ENCODE assay signal across 10 cellular contexts in genomic region chr19:35216833-35217707, GRCh38. TPM values are rescaled to one million over a fixed set of nuclear protein-coding genes. Genes with fewer than 3 reads are reported as not detected.
DNase-seq lines count a peak whose midpoint lies in the region; ATAC-seq, FAIRE-seq and TF ChIP-seq lines count a peak whose summit lies in the region.
"Had no signal": no experiment of that assay in that cellular context is flagged by ENCODE, and none has a peak within 500 bp of the region (broad histone marks: within the 10 kb centered on the region; RNA-seq: fewer than 3 reads in every experiment).

No MANE protein-coding gene starts in this region.

- H3K79me2 ChIP-seq in OCI-LY3 (ENCODE audit: low read length), result no peaks in the 10 kb centered on the region
- H3K79me2 ChIP-seq in GM12878 (ENCODE audit: control insufficient read depth, insufficient read depth, low read length), result no peaks in the 10 kb centered on the region
- H3K79me2 ChIP-seq: parathyroid adenoma had no signal

- no peaks in the 10 kb centered on the region for H3K36me3 ChIP-seq in OCI-LY3 (replicated peaks; ENCODE audit: low read depth, low read length)
- H3K36me3 ChIP-seq in GM12878 (ENCODE audit: control insufficient read depth in 2 of 2, insufficient read depth in 2 of 2, low read length in 1 of 2), result no peaks in the 10 kb centered on the region
- no peaks in the 10 kb centered on the region for H3K36me3 ChIP-seq in spleen

- in situ Hi-C loops in GM12878 (cut with MboI), result no loop called here

- no peaks in the 10 kb centered on the region for H4K20me1 ChIP-seq in OCI-LY3 (ENCODE audit: insufficient read depth, low read length)
- H4K20me1 ChIP-seq in GM12878 (ENCODE audit: control insufficient read depth, insufficient read depth), result no peaks in the 10 kb centered on the region

- TF ChIP-seq CTCF in OCI-LY3 (IDR thresholded peaks at IDR 0.05; ENCODE audit: low read depth, low read length) (peak; percentile 72), GM12878 (IDR thresholded peaks at IDR 0.05 in 2 of 3, conservative IDR thresholded peaks at IDR 0.05 in 1 of 3; ENCODE audit: control insufficient read depth in 2 of 3, extremely low read depth in 1 of 3, insufficient read depth in 1 of 3, low read depth in 3 of 3, low read length in 3 of 3) (peak; percentile 20 to 46 (median 41); a peak in 3 of 6 replicates), spleen (IDR thresholded peaks at IDR 0.05 in 8 of 11, conservative IDR thresholded peaks at IDR 0.05 in 3 of 11) (peak in 9 of 11 experiments; percentile 14 to 57 (median 40))

- FAIRE-seq in GM12878 (lab: Jason Lieb, UNC), result no peak
- FAIRE-seq: endometrium had no signal

- ATAC-seq in GM12878, result peak; percentile 24
- no peak for ATAC-seq in HG03354 (IDR thresholded peaks at IDR 0.05; ENCODE audit: poor library complexity, severe bottlenecking, unreplicated experiment)
- no peak for ATAC-seq in HG03025 (IDR thresholded peaks at IDR 0.05; ENCODE audit: low FRiP score, unreplicated experiment)

- CTCF ChIA-PET in GM12878 (lab: Yijun Ruan, JAX), result interaction anchor here (0.6 to 3.0 kb wide), 8 partner anchors 18 to 161 kb away, joined by 3 to 22 read pairs (median 3); partner anchors contain the start of gene FXYD7

- intact Hi-C loops in GM12878 (cut with micrococcal nuclease; ENCODE audit: unreplicated experiment), result no loop called here
- intact Hi-C loops in spleen (cut with DNase I; ENCODE audit: low total_unique reads), result no loop called here

- peak; percentile 28 for DNase-seq in NCI-H748 (lab: John Stamatoyannopoulos, UW; ENCODE audit: unreplicated experiment)
- no peak for DNase-seq in NCI-H748 treated with DMSO at 0.1 percent for 48 hours (lab: John Stamatoyannopoulos, UW)
- no peak for DNase-seq in GM12878 (ENCODE audit: low read depth, low spot score)
- DNase-seq in spleen, result peak; percentile 80
- DNase-seq in SW480 (ENCODE audit: low spot score), result no peak

- SMC1A ChIA-PET in GM12878 (lab: Charles Lee; ENCODE audit: uncharacterized antibody, unreplicated experiment), result interaction anchor here (0.6 to 1.6 kb wide), 4 partner anchors 23 to 144 kb away, joined by 3 to 12 read pairs (median 3); no protein-coding TSS in a partner anchor

- no peak overlapping the region for H3K4me2 ChIP-seq in OCI-LY3 (ENCODE audit: low read length)
- H3K4me2 ChIP-seq in GM12878 (ENCODE audit: control insufficient read depth, insufficient read depth), result no peak overlapping the region

- H3K9ac ChIP-seq in OCI-LY3 (ENCODE audit: low read length), result no peak overlapping the region
- H3K9ac ChIP-seq in GM12878 (ENCODE audit: control insufficient read depth, insufficient read depth, low read length), result no peak overlapping the region
- H3K9ac ChIP-seq: parathyroid adenoma had no signal

- RAD21 ChIA-PET in GM12878 (lab: Charles Lee; ENCODE audit: unreplicated experiment), result interaction anchor here (0.6 to 3.6 kb wide), 4 partner anchors 28 to 104 kb away, joined by 3 to 17 read pairs (median 4); partner anchors contain the start of gene FXYD7

- H3K4me1 ChIP-seq in OCI-LY3 (ENCODE audit: low read length) (peaks cover 35% of the 10 kb centered on the region), GM12878 (ENCODE audit: control insufficient read depth, insufficient read depth, low read length) (peaks cover 28% of the 10 kb centered on the region), spleen (peaks cover 25 to 76% (median 45%) of the 10 kb centered on the region in 6 donors)

- no peak for TF ChIP-seq POLR2A in GM12878 (IDR thresholded peaks at IDR 0.05; ENCODE audit: low read depth, low read length)
- TF ChIP-seq POLR2A in spleen (IDR thresholded peaks at IDR 0.05), result no peak

- H3K27ac ChIP-seq in OCI-LY3 (ENCODE audit: low read length), result no peak overlapping the region
- 0 out of 2 replicates have a peak overlapping the region, but pooled peaks have one; percentile 9 for H3K27ac ChIP-seq in GM12878 (ENCODE audit: control insufficient read depth, insufficient read depth)
- peak overlapping the region in 3 of 8 donors; percentile 13 to 98 (median 88) for H3K27ac ChIP-seq in spleen
- H3K27ac ChIP-seq: parathyroid adenoma had no signal

- WGBS in GM12878 (ENCODE audit: insufficient coverage, insufficient replicate concordance, low lambda C conversion rate, missing lambda C conversion rate), result 97% methylated on average over 3 of the region's 3 CpGs
- WGBS in spleen, 5 donors, result 53 to 85% (median 66%) methylated on average over 3 of the region's 3 CpGs

- H2AFZ ChIP-seq in OCI-LY3 (ENCODE audit: low read depth, low read length) (no peak overlapping the region), GM12878 (ENCODE audit: control insufficient read depth, low read depth, low read length) (no peak overlapping the region)
- H2AFZ ChIP-seq: parathyroid adenoma had no signal

- POLR2A ChIA-PET in GM12878 (lab: Charles Lee), result interaction anchor here (0.7 to 1.0 kb wide), 2 partner anchors 36 to 228 kb away, joined by 3 to 4 read pairs; no protein-coding TSS in a partner anchor

- no TSS peak for BruUV-seq in GM12878 (replicated peaks; lab: Mats Ljungman, UMichigan)

- peak; percentile 60 for TF ChIP-seq RAD21 in GM12878 (IDR thresholded peaks at IDR 0.05; ENCODE audit: insufficient read depth, low read depth, low read length)

- H3K9me3 ChIP-seq in OCI-LY3 (ENCODE audit: insufficient read depth, low read length) (peaks cover 7% of the 10 kb centered on the region; the same call in 1 of the 2 replicates), GM12878 (replicated peaks; ENCODE audit: control insufficient read depth, insufficient read depth, low read length) (peaks cover 11% of the 10 kb centered on the region), spleen (peaks cover 0 to 18% (median 7%) of the 10 kb centered on the region in 8 donors)

- H3K4me3 ChIP-seq in OCI-LY3 (ENCODE audit: low read length) (no peak overlapping the region), GM12878 (no peak overlapping the region), spleen (no peak overlapping the region)

- TF ChIP-seq EP300 in GM12878 (IDR thresholded peaks at IDR 0.05; ENCODE audit: borderline replicate concordance in 1 of 2, control insufficient read depth in 1 of 2, low read depth in 2 of 2, low read length in 2 of 2), result no peak

- H3K27me3 ChIP-seq in OCI-LY3 (ENCODE audit: low read depth, low read length) (no peaks in the 10 kb centered on the region), GM12878 (replicated peaks in 1 of 2; ENCODE audit: control insufficient read depth in 2 of 2, insufficient read depth in 2 of 2, low read length in 1 of 2) (no peaks in the 10 kb centered on the region), spleen (replicated peaks in 1 of 7) (no peaks in the 10 kb centered on the region)

RNA-seq across cellular contexts. Expression of gene FAM187B, which starts 11.5 kb away (rescaled TPM):
- not detected in 2 replicates for total RNA-seq in GM12878 (2013; cell fraction: nucleolus; rRNA removed)
- total RNA-seq in GM12878 (2014; rRNA removed) (not detected in 2 replicates), GM12878 (2014; rRNA removed; fragmentation: Illumina TruSeq; extraction: Trizol) (not detected in 2 replicates), GM12878 (2021) (not detected in 2 replicates), spleen (under 1 TPM in 1 of 7 donors, not detected in 6; 0.51 TPM)
- not detected for polyA plus RNA-seq in GM12878 (2011; ENCODE audit: low read depth)
- polyA plus RNA-seq in GM12878 (2011; rRNA removed) (0.05 TPM in 1 of 2 replicates, not detected in the other), GM12878 (2014; fragmentation: Illumina TruSeq; extraction: Trizol) (not detected in 2 replicates), GM12878 (2014; fragmentation: Nextera tagmentation; extraction: Ambion mirVana) (not detected), GM12878 (2014; rRNA removed) (not detected in 2 replicates), GM12878 (2016; fragmentation: Nextera tagmentation; extraction: Ambion mirVana) (not detected), spleen (under 1 TPM in 2 of 3 donors, not detected in 1; 0.48 to 0.61 TPM)
- not detected in 2 replicates for polyA plus RNA-seq in GM12878 (2011; cell fraction: cytosol; rRNA removed)
- not detected in 2 replicates for polyA plus RNA-seq in GM12878 (2011; cell fraction: nucleus; rRNA removed)
- not detected in 2 replicates for polyA plus RNA-seq in GM12878 (2012)
- polyA minus RNA-seq in GM12878 (2011; rRNA and poly(A)+ RNA removed), result not detected in 2 replicates
- not detected in 2 replicates for polyA minus RNA-seq in GM12878 (2011; cell fraction: cytosol; rRNA and poly(A)+ RNA removed)
- polyA minus RNA-seq in GM12878 (2011; cell fraction: nucleus; rRNA and poly(A)+ RNA removed), result not detected in 2 replicates

RNA-seq across cellular contexts. Expression of gene LSR, which starts 31.7 kb away (rescaled TPM):
- 33.1 and 34.6 TPM in 2 replicates for total RNA-seq in GM12878 (2013; cell fraction: nucleolus; rRNA removed)
- total RNA-seq in GM12878 (2014; rRNA removed) (36.9 and 48.1 TPM in 2 replicates), GM12878 (2014; rRNA removed; fragmentation: Illumina TruSeq; extraction: Trizol) (7.5 and 14.4 TPM in 2 replicates), GM12878 (2021) (44.1 and 48.8 TPM in 2 replicates), spleen (10 to 100 TPM; 18.1 to 30.2 (median 21.6) TPM)
- 7.4 TPM for polyA plus RNA-seq in GM12878 (2011; ENCODE audit: low read depth)
- polyA plus RNA-seq in GM12878 (2011; rRNA removed) (6.1 and 24.3 TPM in 2 replicates), GM12878 (2014; fragmentation: Illumina TruSeq; extraction: Trizol) (3.3 and 12.4 TPM in 2 replicates), GM12878 (2014; fragmentation: Nextera tagmentation; extraction: Ambion mirVana) (under 1 TPM; 0.26 to 0.84 TPM), GM12878 (2014; rRNA removed) (28.3 and 37.6 TPM in 2 replicates), GM12878 (2016; fragmentation: Nextera tagmentation; extraction: Ambion mirVana) (10 to 100 TPM; 35.7 to 53.9 TPM), spleen (10 to 100 TPM; 10.9 to 17.4 (median 11.2) TPM)
- 22.8 and 24.7 TPM in 2 replicates for polyA plus RNA-seq in GM12878 (2011; cell fraction: cytosol; rRNA removed)
- 64.4 and 68.8 TPM in 2 replicates for polyA plus RNA-seq in GM12878 (2011; cell fraction: nucleus; rRNA removed)
- 20.0 and 27.4 TPM in 2 replicates for polyA plus RNA-seq in GM12878 (2012)
- 21.7 and 34.3 TPM in 2 replicates for polyA minus RNA-seq in GM12878 (2011; rRNA and poly(A)+ RNA removed)
- 35.6 and 45.4 TPM in 2 replicates for polyA minus RNA-seq in GM12878 (2011; cell fraction: cytosol; rRNA and poly(A)+ RNA removed)
- polyA minus RNA-seq in GM12878 (2011; cell fraction: nucleus; rRNA and poly(A)+ RNA removed), result 41.6 and 85.2 TPM in 2 replicates

RNA-seq across cellular contexts. Expression of gene USF2, which starts 51.7 kb away (rescaled TPM):
- total RNA-seq in GM12878 (2013; cell fraction: nucleolus; rRNA removed), result 101 and 123 TPM in 2 replicates
- total RNA-seq in GM12878 (2014; rRNA removed) (80.2 and 94.2 TPM in 2 replicates), GM12878 (2014; rRNA removed; fragmentation: Illumina TruSeq; extraction: Trizol) (49.2 and 62.2 TPM in 2 replicates), GM12878 (2021) (131 and 143 TPM in 2 replicates), spleen (100 to 1,000 TPM; 133 to 206 (median 157) TPM)
- 38.1 TPM for polyA plus RNA-seq in GM12878 (2011; ENCODE audit: low read depth)
- polyA plus RNA-seq in GM12878 (2011; rRNA removed) (108 and 157 TPM in 2 replicates), GM12878 (2014; fragmentation: Illumina TruSeq; extraction: Trizol) (47.1 and 68.9 TPM in 2 replicates), GM12878 (2014; fragmentation: Nextera tagmentation; extraction: Ambion mirVana) (1 to 10 TPM in 1 of 2 experiments, under 1 TPM in 1; 0.56 to 2.1 TPM), GM12878 (2014; rRNA removed) (131 and 157 TPM in 2 replicates), GM12878 (2016; fragmentation: Nextera tagmentation; extraction: Ambion mirVana) (10 to 100 TPM; 13.4 to 13.6 TPM), spleen (100 to 1,000 TPM; 132 to 205 (median 145) TPM)
- polyA plus RNA-seq in GM12878 (2011; cell fraction: cytosol; rRNA removed), result 108 and 167 TPM in 2 replicates
- polyA plus RNA-seq in GM12878 (2011; cell fraction: nucleus; rRNA removed), result 228 and 254 TPM in 2 replicates
- polyA plus RNA-seq in GM12878 (2012), result 133 and 151 TPM in 2 replicates
- 84.5 and 85.5 TPM in 2 replicates for polyA minus RNA-seq in GM12878 (2011; rRNA and poly(A)+ RNA removed)
- polyA minus RNA-seq in GM12878 (2011; cell fraction: cytosol; rRNA and poly(A)+ RNA removed), result 46.8 and 58.7 TPM in 2 replicates
- polyA minus RNA-seq in GM12878 (2011; cell fraction: nucleus; rRNA and poly(A)+ RNA removed), result 33.0 and 57.6 TPM in 2 replicates

Comparison
In these comparisons a context has a peak if more than half of its experiments do, and no peak if none do; other contexts are left out.
1. DNase-seq: peak in NCI-H748 (single experiment) and spleen (single experiment); none in NCI-H748 treated with DMSO at 0.1 percent for 48 hours (single experiment), GM12878 (single experiment) and SW480 (single experiment).
2. Peak in every context shown above with its lines, with median percentiles within 50 percentile points of each other: CTCF ChIP-seq.